Comparison of ENCODE assay signal across 1 cellular context in genomic region chr9:92138157-92138959, GRCh38.
TF ChIP-seq lines count a peak whose summit lies in the region.

No MANE protein-coding gene starts in this region.

TF ChIP-seq in HepG2, 621 proteins besides CTCF, POLR2A, EP300 and RAD21 (continued from another document and continues in another):
- TF ChIP-seq PRMT3 (CRISPR knock-in tag; IDR thresholded peaks at IDR 0.05; ENCODE audit: borderline replicate concordance, low read depth) (no peak), NCOA2 (CRISPR knock-in tag; IDR thresholded peaks at IDR 0.05) (no peak), RFXAP (CRISPR knock-in tag; IDR thresholded peaks at IDR 0.05; ENCODE audit: borderline replicate concordance) (0 out of 2 replicates have a peak, but pooled peaks have one; percentile 2), AHDC1 (CRISPR knock-in tag; IDR thresholded peaks at IDR 0.05; ENCODE audit: borderline replicate concordance) (no peak), MXD1 (CRISPR knock-in tag; IDR thresholded peaks at IDR 0.05) (peak; percentile 56; the same call in 1 of the 2 replicates), REXO4 (CRISPR knock-in tag; IDR thresholded peaks at IDR 0.05; ENCODE audit: borderline replicate concordance) (no peak), SIX4 (CRISPR knock-in tag; IDR thresholded peaks at IDR 0.05) (no peak), ZNF841 (CRISPR knock-in tag; IDR thresholded peaks at IDR 0.05; ENCODE audit: borderline replicate concordance) (no peak), ZFP36L1 (CRISPR knock-in tag; IDR thresholded peaks at IDR 0.05) (no peak), ZNF703 (CRISPR knock-in tag; IDR thresholded peaks at IDR 0.05; ENCODE audit: borderline replicate concordance) (no peak), ZNF780A (CRISPR knock-in tag; IDR thresholded peaks at IDR 0.05) (no peak), STAG1 (CRISPR knock-in tag; IDR thresholded peaks at IDR 0.05) (peak; percentile 87), ERF (CRISPR knock-in tag; IDR thresholded peaks at IDR 0.05) (0 out of 2 replicates have a peak, but pooled peaks have one; percentile 24), ZSCAN30 (CRISPR knock-in tag; IDR thresholded peaks at IDR 0.05) (no peak), ZNF333 (CRISPR knock-in tag; IDR thresholded peaks at IDR 0.05; ENCODE audit: borderline replicate concordance) (no peak), MZF1 (CRISPR knock-in tag; IDR thresholded peaks at IDR 0.05; ENCODE audit: borderline replicate concordance) (no peak), PATZ1 (CRISPR knock-in tag; IDR thresholded peaks at IDR 0.05) (0 out of 2 replicates have a peak, but pooled peaks have one; percentile 0), GATAD1 (CRISPR knock-in tag; IDR thresholded peaks at IDR 0.05) (no peak), KLF15 (CRISPR knock-in tag; IDR thresholded peaks at IDR 0.05; ENCODE audit: borderline replicate concordance) (no peak), ARHGAP35 (CRISPR knock-in tag; IDR thresholded peaks at IDR 0.05; ENCODE audit: borderline replicate concordance) (0 out of 2 replicates have a peak, but pooled peaks have one; percentile 29), ZNF101 (CRISPR knock-in tag; IDR thresholded peaks at IDR 0.05; ENCODE audit: borderline replicate concordance, low read depth) (no peak), SNAI1 (CRISPR knock-in tag; IDR thresholded peaks at IDR 0.05; ENCODE audit: borderline replicate concordance) (no peak), MEIS1 (CRISPR knock-in tag; IDR thresholded peaks at IDR 0.05; ENCODE audit: borderline replicate concordance) (no peak), PHF21A (CRISPR knock-in tag; IDR thresholded peaks at IDR 0.05) (0 out of 2 replicates have a peak, but pooled peaks have one; percentile 33), YEATS2 (CRISPR knock-in tag; IDR thresholded peaks at IDR 0.05; ENCODE audit: borderline replicate concordance) (peak; percentile 58; the same call in 1 of the 2 replicates), ZNF660 (CRISPR knock-in tag; IDR thresholded peaks at IDR 0.05; ENCODE audit: borderline replicate concordance, low read depth) (no peak), ZMYM2 (CRISPR knock-in tag; IDR thresholded peaks at IDR 0.05) (peak; percentile 79), ZNF292 (CRISPR knock-in tag; IDR thresholded peaks at IDR 0.05; ENCODE audit: borderline replicate concordance, low read depth) (no peak), MTA1 (CRISPR knock-in tag; IDR thresholded peaks at IDR 0.05; ENCODE audit: borderline replicate concordance) (peak; percentile 36; the same call in 1 of the 2 replicates), CHD4 (IDR thresholded peaks at IDR 0.05; ENCODE audit: borderline replicate concordance, low read length) (no peak)
- TF ChIP-seq, protein P1, sequence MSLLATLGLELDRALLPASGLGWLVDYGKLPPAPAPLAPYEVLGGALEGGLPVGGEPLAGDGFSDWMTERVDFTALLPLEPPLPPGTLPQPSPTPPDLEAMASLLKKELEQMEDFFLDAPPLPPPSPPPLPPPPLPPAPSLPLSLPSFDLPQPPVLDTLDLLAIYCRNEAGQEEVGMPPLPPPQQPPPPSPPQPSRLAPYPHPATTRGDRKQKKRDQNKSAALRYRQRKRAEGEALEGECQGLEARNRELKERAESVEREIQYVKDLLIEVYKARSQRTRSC (CRISPR knock-in tag; IDR thresholded peaks at IDR 0.05; ENCODE audit: low read depth): no peak
- TF ChIP-seq, protein P2, sequence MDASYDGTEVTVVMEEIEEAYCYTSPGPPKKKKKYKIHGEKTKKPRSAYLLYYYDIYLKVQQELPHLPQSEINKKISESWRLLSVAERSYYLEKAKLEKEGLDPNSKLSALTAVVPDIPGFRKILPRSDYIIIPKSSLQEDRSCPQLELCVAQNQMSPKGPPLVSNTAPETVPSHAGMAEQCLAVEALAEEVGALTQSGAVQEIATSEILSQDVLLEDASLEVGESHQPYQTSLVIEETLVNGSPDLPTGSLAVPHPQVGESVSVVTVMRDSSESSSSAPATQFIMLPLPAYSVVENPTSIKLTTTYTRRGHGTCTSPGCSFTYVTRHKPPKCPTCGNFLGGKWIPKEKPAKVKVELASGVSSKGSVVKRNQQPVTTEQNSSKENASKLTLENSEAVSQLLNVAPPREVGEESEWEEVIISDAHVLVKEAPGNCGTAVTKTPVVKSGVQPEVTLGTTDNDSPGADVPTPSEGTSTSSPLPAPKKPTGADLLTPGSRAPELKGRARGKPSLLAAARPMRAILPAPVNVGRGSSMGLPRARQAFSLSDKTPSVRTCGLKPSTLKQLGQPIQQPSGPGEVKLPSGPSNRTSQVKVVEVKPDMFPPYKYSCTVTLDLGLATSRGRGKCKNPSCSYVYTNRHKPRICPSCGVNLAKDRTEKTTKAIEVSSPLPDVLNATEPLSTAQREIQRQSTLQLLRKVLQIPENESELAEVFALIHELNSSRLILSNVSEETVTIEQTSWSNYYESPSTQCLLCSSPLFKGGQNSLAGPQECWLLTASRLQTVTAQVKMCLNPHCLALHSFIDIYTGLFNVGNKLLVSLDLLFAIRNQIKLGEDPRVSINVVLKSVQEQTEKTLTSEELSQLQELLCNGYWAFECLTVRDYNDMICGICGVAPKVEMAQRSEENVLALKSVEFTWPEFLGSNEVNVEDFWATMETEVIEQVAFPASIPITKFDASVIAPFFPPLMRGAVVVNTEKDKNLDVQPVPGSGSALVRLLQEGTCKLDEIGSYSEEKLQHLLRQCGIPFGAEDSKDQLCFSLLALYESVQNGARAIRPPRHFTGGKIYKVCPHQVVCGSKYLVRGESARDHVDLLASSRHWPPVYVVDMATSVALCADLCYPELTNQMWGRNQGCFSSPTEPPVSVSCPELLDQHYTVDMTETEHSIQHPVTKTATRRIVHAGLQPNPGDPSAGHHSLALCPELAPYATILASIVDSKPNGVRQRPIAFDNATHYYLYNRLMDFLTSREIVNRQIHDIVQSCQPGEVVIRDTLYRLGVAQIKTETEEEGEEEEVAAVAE (CRISPR knock-in tag; IDR thresholded peaks at IDR 0.05; ENCODE audit: borderline replicate concordance): no peak
- TF ChIP-seq, protein P3, sequence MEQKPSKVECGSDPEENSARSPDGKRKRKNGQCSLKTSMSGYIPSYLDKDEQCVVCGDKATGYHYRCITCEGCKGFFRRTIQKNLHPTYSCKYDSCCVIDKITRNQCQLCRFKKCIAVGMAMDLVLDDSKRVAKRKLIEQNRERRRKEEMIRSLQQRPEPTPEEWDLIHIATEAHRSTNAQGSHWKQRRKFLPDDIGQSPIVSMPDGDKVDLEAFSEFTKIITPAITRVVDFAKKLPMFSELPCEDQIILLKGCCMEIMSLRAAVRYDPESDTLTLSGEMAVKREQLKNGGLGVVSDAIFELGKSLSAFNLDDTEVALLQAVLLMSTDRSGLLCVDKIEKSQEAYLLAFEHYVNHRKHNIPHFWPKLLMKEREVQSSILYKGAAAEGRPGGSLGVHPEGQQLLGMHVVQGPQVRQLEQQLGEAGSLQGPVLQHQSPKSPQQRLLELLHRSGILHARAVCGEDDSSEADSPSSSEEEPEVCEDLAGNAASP (CRISPR knock-in tag; IDR thresholded peaks at IDR 0.05; ENCODE audit: borderline replicate concordance): no peak
- TF ChIP-seq, protein P4, sequence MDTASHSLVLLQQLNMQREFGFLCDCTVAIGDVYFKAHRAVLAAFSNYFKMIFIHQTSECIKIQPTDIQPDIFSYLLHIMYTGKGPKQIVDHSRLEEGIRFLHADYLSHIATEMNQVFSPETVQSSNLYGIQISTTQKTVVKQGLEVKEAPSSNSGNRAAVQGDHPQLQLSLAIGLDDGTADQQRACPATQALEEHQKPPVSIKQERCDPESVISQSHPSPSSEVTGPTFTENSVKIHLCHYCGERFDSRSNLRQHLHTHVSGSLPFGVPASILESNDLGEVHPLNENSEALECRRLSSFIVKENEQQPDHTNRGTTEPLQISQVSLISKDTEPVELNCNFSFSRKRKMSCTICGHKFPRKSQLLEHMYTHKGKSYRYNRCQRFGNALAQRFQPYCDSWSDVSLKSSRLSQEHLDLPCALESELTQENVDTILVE (CRISPR knock-in tag; IDR thresholded peaks at IDR 0.05): no peak
- TF ChIP-seq, protein P5, sequence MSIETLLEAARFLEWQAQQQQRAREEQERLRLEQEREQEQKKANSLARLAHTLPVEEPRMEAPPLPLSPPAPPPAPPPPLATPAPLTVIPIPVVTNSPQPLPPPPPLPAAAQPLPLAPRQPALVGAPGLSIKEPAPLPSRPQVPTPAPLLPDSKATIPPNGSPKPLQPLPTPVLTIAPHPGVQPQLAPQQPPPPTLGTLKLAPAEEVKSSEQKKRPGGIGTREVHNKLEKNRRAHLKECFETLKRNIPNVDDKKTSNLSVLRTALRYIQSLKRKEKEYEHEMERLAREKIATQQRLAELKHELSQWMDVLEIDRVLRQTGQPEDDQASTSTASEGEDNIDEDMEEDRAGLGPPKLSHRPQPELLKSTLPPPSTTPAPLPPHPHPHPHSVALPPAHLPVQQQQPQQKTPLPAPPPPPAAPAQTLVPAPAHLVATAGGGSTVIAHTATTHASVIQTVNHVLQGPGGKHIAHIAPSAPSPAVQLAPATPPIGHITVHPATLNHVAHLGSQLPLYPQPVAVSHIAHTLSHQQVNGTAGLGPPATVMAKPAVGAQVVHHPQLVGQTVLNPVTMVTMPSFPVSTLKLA (IDR thresholded peaks at IDR 0.05): no peak
- TF ChIP-seq, protein P6, sequence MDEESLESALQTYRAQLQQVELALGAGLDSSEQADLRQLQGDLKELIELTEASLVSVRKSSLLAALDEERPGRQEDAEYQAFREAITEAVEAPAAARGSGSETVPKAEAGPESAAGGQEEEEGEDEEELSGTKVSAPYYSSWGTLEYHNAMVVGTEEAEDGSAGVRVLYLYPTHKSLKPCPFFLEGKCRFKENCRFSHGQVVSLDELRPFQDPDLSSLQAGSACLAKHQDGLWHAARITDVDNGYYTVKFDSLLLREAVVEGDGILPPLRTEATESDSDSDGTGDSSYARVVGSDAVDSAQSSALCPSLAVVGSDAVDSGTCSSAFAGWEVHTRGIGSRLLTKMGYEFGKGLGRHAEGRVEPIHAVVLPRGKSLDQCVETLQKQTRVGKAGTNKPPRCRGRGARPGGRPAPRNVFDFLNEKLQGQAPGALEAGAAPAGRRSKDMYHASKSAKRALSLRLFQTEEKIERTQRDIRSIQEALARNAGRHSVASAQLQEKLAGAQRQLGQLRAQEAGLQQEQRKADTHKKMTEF (CRISPR knock-in tag; IDR thresholded peaks at IDR 0.05): 0 out of 2 replicates have a peak, but pooled peaks have one; percentile 11
